1 cellular context compared by ENCODE assay signal in genomic region chr17:41446806-41447205, GRCh38.
TF ChIP-seq lines count a peak whose summit lies in the region.

No MANE protein-coding gene starts in this region.

TF ChIP-seq in IMR-90, 13 proteins besides CTCF, POLR2A, EP300 and RAD21:
- TF ChIP-seq MAZ (IDR thresholded peaks at IDR 0.05; ENCODE audit: borderline replicate concordance, low read depth, low read length), result no peak
- TF ChIP-seq BHLHE40 (IDR thresholded peaks at IDR 0.05; ENCODE audit: low read depth, low read length), result no peak
- peak; percentile 64; the same call in 1 of the 2 replicates for TF ChIP-seq FOS (IDR thresholded peaks at IDR 0.05; ENCODE audit: low read depth, low read length)
- peak; percentile 64 for TF ChIP-seq CEBPB (IDR thresholded peaks at IDR 0.05; ENCODE audit: low read depth, low read length)
